In the genomic region with DNA sequence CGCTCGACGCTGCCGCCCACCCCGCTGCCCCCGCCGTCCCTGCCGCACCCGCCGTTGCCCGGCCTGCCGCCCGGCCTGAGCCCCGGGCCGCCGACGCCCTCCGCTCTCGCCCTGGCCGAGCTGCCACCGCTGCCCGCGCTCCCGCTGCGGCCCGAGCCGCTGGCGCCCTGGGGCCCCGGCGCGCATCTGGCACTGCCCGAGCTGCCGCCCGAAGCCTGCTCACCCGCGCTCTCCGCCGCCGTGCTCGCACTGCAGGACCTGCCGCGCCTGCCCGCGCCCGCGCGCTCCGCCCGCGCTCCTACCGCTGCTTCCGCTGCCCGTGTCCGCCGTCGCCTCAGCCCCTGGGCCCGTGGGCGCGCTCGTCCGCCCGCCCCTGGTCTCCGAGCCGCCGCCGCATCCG, we compare ENCODE assay signal across 9 cellular contexts. TPM values are rescaled to one million over a fixed set of nuclear protein-coding genes. Genes with fewer than 3 reads are reported as not detected.
A peak's percentile ranks its signal among the peaks of the same experiment; 100 is the strongest.
DNase-seq lines count a peak whose midpoint lies in the region; ATAC-seq and TF ChIP-seq lines count a peak whose summit lies in the region.
"Had no signal": no experiment of that assay in that cellular context is flagged by ENCODE, and none has a peak within 500 bp of the region (broad histone marks: within the 10 kb centered on the region; RNA-seq: fewer than 3 reads in every experiment).

No MANE protein-coding gene starts in this region.

- no peaks in the 10 kb centered on the region for H3K9me3 Mint-ChIP-seq in activated naive CD4-positive, alpha-beta T cell treated with anti-CD3 and anti-CD28 coated beads for 36 hours
- no peaks in the 10 kb centered on the region for H3K9me3 Mint-ChIP-seq in MCF 10A (ENCODE audit: unreplicated experiment)

- no peaks in the 10 kb centered on the region for H3K36me3 Mint-ChIP-seq in activated naive CD4-positive, alpha-beta T cell treated with anti-CD3 and anti-CD28 coated beads for 36 hours (ENCODE audit: low read depth)
- H3K36me3 Mint-ChIP-seq in MCF 10A (ENCODE audit: insufficient read depth, unreplicated experiment) = no peaks in the 10 kb centered on the region

- POLR2A ChIA-PET in MCF 10A (lab: Yijun Ruan, JAX) = interaction anchor here (0.7 to 2.2 kb wide), 12 partner anchors 13 to 958 kb away, joined by 3 to 41 read pairs (median 4); partner anchors contain the start of genes FLYWCH1, FLYWCH2, HCFC1R1 and THOC6

- H3K27me3 Mint-ChIP-seq in activated naive CD4-positive, alpha-beta T cell treated with anti-CD3 and anti-CD28 coated beads for 36 hours (ENCODE audit: low read depth) = peaks cover 2% of the 10 kb centered on the region
- no peaks in the 10 kb centered on the region for H3K27me3 Mint-ChIP-seq in MCF 10A (ENCODE audit: insufficient read depth, unreplicated experiment)

- H3K4me3 ChIP-seq in suprapubic skin = peak overlapping the region; percentile 42

- BruUV-seq in MCF 10A (replicated peaks; lab: Mats Ljungman, UMichigan) = no TSS peak

- no peak overlapping the region for H3K27ac ChIP-seq in suprapubic skin

- ATAC-seq in HG03159 (IDR thresholded peaks at IDR 0.05; ENCODE audit: unreplicated experiment) (peak; percentile 9), left ventricle myocardium superior (no peak), HG02970 (IDR thresholded peaks at IDR 0.05; ENCODE audit: low FRiP score, unreplicated experiment) (no peak)

- H3K27me3 ChIP-seq in suprapubic skin = peaks cover 48% of the 10 kb centered on the region

- TF ChIP-seq CTCF in MCF 10A (IDR thresholded peaks at IDR 0.05; ENCODE audit: unreplicated experiment) = no peak
- no peak for TF ChIP-seq CTCF in suprapubic skin (IDR thresholded peaks at IDR 0.05)

- peak overlapping the region; percentile 59 for H3K4me3 Mint-ChIP-seq in activated naive CD4-positive, alpha-beta T cell treated with anti-CD3 and anti-CD28 coated beads for 36 hours
- H3K4me3 Mint-ChIP-seq in MCF 10A (ENCODE audit: unreplicated experiment) = peak overlapping the region; percentile 61

- no CpG with 5 or more reads among the region's 67 CpGs for WGBS in suprapubic skin

- H3K4me1 ChIP-seq in suprapubic skin = peaks cover 25% of the 10 kb centered on the region

- H3K9me3 ChIP-seq in suprapubic skin = no peaks in the 10 kb centered on the region

- CTCF ChIA-PET in activated naive CD4-positive, alpha-beta T cell treated with anti-CD3 and anti-CD28 coated beads for 36 hours (lab: Charles Lee) = interaction anchor here (0.6 to 13.3 kb wide), 11 partner anchors 22 to 884 kb away, joined by 3 to 310 read pairs (median 4); partner anchors contain the start of genes BICDL2, CLDN6, HCFC1R1 and THOC6
- CTCF ChIA-PET in MCF 10A (lab: Yijun Ruan, JAX) = interaction anchor here (0.5 to 9.6 kb wide), 15 partner anchors 10 to 786 kb away, joined by 3 to 121 read pairs (median 3); partner anchors contain the start of gene TNFRSF12A

- intact Hi-C loops in activated naive CD4-positive, alpha-beta T cell treated with anti-CD3 and anti-CD28 coated beads for 36 hours (cut with micrococcal nuclease) = loop anchor here (1.0 to 2.0 kb wide), 2 partner anchors 16 to 120 kb away; partner anchors contain the start of gene TNFRSF12A
- intact Hi-C loops in MCF 10A (cut with micrococcal nuclease) = loop anchor here (1.0 kb wide), 1 partner anchor 16 kb away; the partner anchor contains the start of gene TNFRSF12A
- intact Hi-C loops in left ventricle myocardium superior (cut with micrococcal nuclease) = no loop called here

- H3K36me3 ChIP-seq in suprapubic skin = no peaks in the 10 kb centered on the region

- peaks cover 25% of the 10 kb centered on the region for H3K4me1 Mint-ChIP-seq in activated naive CD4-positive, alpha-beta T cell treated with anti-CD3 and anti-CD28 coated beads for 36 hours (ENCODE audit: low read depth)
- H3K4me1 Mint-ChIP-seq in MCF 10A (ENCODE audit: insufficient read depth, unreplicated experiment) = no peaks in the 10 kb centered on the region

- TF ChIP-seq POLR2A in suprapubic skin (IDR thresholded peaks at IDR 0.05) = no peak

- H3K27ac Mint-ChIP-seq in activated naive CD4-positive, alpha-beta T cell treated with anti-CD3 and anti-CD28 coated beads for 36 hours = no peak overlapping the region
- H3K27ac Mint-ChIP-seq in MCF 10A (ENCODE audit: low read depth, unreplicated experiment) = no peak overlapping the region

- no peak for TF ChIP-seq EP300 in suprapubic skin (IDR thresholded peaks at IDR 0.05)

- no peak for DNase-seq in activated naive CD4-positive, alpha-beta T cell treated with anti-CD3 and anti-CD28 coated beads for 36 hours
- DNase-seq in activated naive CD4-positive, alpha-beta T cell treated with anti-CD3 and anti-CD28 coated beads, Interleukin-2, amount 50 U/mL, for 16 hours = no peak
- no peak for DNase-seq in MCF 10A (ENCODE audit: unreplicated experiment)
- DNase-seq in suprapubic skin (ENCODE audit: low spot score in 2 of 2) = no peak
- no peak for DNase-seq in AG08395 (ENCODE audit: low spot score)
- no peak for DNase-seq in left ventricle myocardium superior

RNA-seq across cellular contexts. Expression of gene CLDN9, which starts 8.4 kb away (rescaled TPM):
- total RNA-seq in activated naive CD4-positive, alpha-beta T cell treated with anti-CD3 and anti-CD28 coated beads for 36 hours = not detected
- 0.39 and 0.44 TPM in 2 replicates for total RNA-seq in MCF 10A (2022)
- total RNA-seq in suprapubic skin = not detected
- total RNA-seq in left ventricle myocardium superior = 1.2 TPM

RNA-seq across cellular contexts. Expression of gene CLDN6, which starts 13.7 kb away (rescaled TPM):
- not detected for total RNA-seq in activated naive CD4-positive, alpha-beta T cell treated with anti-CD3 and anti-CD28 coated beads for 36 hours
- total RNA-seq in MCF 10A (2022) = not detected in 2 replicates
- total RNA-seq in suprapubic skin = not detected
- total RNA-seq in left ventricle myocardium superior = not detected
- total RNA-seq: NCI-H460 had no signal

RNA-seq across cellular contexts. Expression of gene TNFRSF12A, which starts 15.8 kb away (rescaled TPM):
- total RNA-seq in activated naive CD4-positive, alpha-beta T cell treated with anti-CD3 and anti-CD28 coated beads for 36 hours = under 1 TPM; 0.88 to 0.96 TPM
- total RNA-seq in MCF 10A (2022) (436 and 641 TPM in 2 replicates), suprapubic skin (10 to 100 TPM in 3 of 4 donors, 1 to 10 TPM in 1; 2.3 to 59.6 (median 30.5) TPM), left ventricle myocardium superior (17.7 TPM)

RNA-seq across cellular contexts. Expression of gene HCFC1R1, which starts 19.4 kb away (rescaled TPM):
- 10 to 100 TPM; 22.6 to 26.8 TPM for total RNA-seq in activated naive CD4-positive, alpha-beta T cell treated with anti-CD3 and anti-CD28 coated beads for 36 hours
- total RNA-seq in MCF 10A (2022) = 13.6 and 20.4 TPM in 2 replicates
- 10 to 100 TPM; 32.6 to 65.4 (median 51.5) TPM for total RNA-seq in suprapubic skin
- total RNA-seq in left ventricle myocardium superior = 61.1 TPM

RNA-seq across cellular contexts. Expression of gene THOC6, which starts 19.5 kb away (rescaled TPM):
- 10 to 100 TPM; 40.6 to 41.0 TPM for total RNA-seq in activated naive CD4-positive, alpha-beta T cell treated with anti-CD3 and anti-CD28 coated beads for 36 hours
- 36.8 and 53.1 TPM in 2 replicates for total RNA-seq in MCF 10A (2022)
- 10 to 100 TPM; 15.8 to 27.0 (median 24.9) TPM for total RNA-seq in suprapubic skin
- 11.3 TPM for total RNA-seq in left ventricle myocardium superior
